20 cellular contexts compared by ENCODE assay signal in the genomic region with DNA sequence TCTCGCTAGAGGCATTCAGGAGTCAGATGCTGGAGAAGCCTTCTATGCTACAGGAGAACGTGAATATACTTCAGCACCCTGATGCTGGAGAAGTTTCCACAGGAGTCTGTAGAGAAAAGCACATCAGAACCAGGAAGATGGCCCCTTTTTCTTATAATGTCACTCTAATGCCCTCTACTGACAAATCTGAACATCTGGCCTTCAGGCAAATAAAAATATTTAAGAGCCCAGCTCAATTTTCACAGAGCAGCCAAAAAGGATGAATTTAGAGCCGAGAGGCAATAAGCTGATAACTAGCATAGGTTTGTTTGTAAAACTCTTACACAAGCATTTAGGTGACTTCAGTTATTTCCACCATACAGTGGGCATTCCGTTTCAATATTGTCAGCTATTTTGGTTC.
DNase-seq lines count a peak whose midpoint lies in the region; ATAC-seq and TF ChIP-seq lines count a peak whose summit lies in the region.
"Had no signal": no experiment of that assay in that cellular context is flagged by ENCODE, and none has a peak within 500 bp of the region (broad histone marks: within the 10 kb centered on the region; RNA-seq: fewer than 3 reads in every experiment).

No MANE protein-coding gene starts in this region.

- H3K4me3 ChIP-seq in OCI-LY3 (ENCODE audit: low read length) (no peak overlapping the region), fibroblast of mammary gland (ENCODE audit: control insufficient read depth, low read depth, low read length) (no peak overlapping the region)
- H3K4me3 ChIP-seq: ascending aorta had no signal

- H3K27ac ChIP-seq in OCI-LY3 (ENCODE audit: low read length) = no peak overlapping the region
- H3K27ac ChIP-seq: ascending aorta had no signal

- no peaks in the 10 kb centered on the region for H3K9me3 ChIP-seq in OCI-LY3 (ENCODE audit: insufficient read depth, low read length)
- H3K9me3 ChIP-seq: ascending aorta had no signal

- peaks cover 5% of the 10 kb centered on the region; the same call in 1 of the 2 replicates for H3K27me3 ChIP-seq in OCI-LY3 (ENCODE audit: low read depth, low read length)
- H3K27me3 ChIP-seq: ascending aorta had no signal

- peaks cover 12% of the 10 kb centered on the region for H3K79me2 ChIP-seq in OCI-LY3 (ENCODE audit: low read length)

- H3K36me3 ChIP-seq in OCI-LY3 (replicated peaks; ENCODE audit: low read depth, low read length) = no peaks in the 10 kb centered on the region
- H3K36me3 ChIP-seq: ascending aorta had no signal

- TF ChIP-seq CTCF in OCI-LY3 (IDR thresholded peaks at IDR 0.05; ENCODE audit: low read depth, low read length) (peak; percentile 24), fibroblast of mammary gland (conservative IDR thresholded peaks at IDR 0.05; ENCODE audit: control insufficient read depth, insufficient read depth, low read depth, low read length) (no peak)

- no peak overlapping the region for H3K27ac Mint-ChIP-seq in activated T-cell treated with anti-CD3 and anti-CD28 coated beads, Interleukin-2, amount 50 U/mL, for 24 hours
- H3K27ac Mint-ChIP-seq: activated CD4-positive, alpha-beta memory T cell treated with anti-CD3 and anti-CD28 coated beads for 36 hours; CD4-positive, alpha-beta memory T cell; T-helper 1 cell treated with Interleukin-12 subunit alpha and Interleukin-12 subunit beta and Interleukin-4 antibody, amounts not matched to agents 30 μg/mL and 1 μg/mL, for 36 hours had no signal

- DNase-seq in NCI-H748 (lab: John Stamatoyannopoulos, UW; ENCODE audit: unreplicated experiment) (peak; percentile 16), NCI-H748 treated with DMSO at 0.1 percent for 48 hours (lab: John Stamatoyannopoulos, UW) (no peak), Kasumi-1 (lab: John Stamatoyannopoulos, UW) (peak; percentile 47 to 71), fibroblast of mammary gland (ENCODE audit: low read depth) (peak; percentile 8), COLO829 (ENCODE audit: low spot score) (no peak)
- no peak for DNase-seq in activated T-cell treated with anti-CD3 and anti-CD28 coated beads, Interleukin-2, amount 50 U/mL, for 24 hours
- DNase-seq: activated CD4-positive, alpha-beta memory T cell treated with anti-CD3 and anti-CD28 coated beads for 36 hours; activated naive CD4-positive, alpha-beta T cell treated with anti-CD3 and anti-CD28 coated beads, Interleukin-2, amount 50 U/mL, for 16 hours; CD4-positive, alpha-beta memory T cell; hypothalamus; mammary epithelial cell; NCI-H1092; NCI-H774; Right ventricle myocardium superior; stimulated activated naive CD8-positive, alpha-beta T cell treated with anti-CD3 and anti-CD28 coated beads, Interleukin-15, Interleukin-2, amounts not matched to agents 100 U/mL and 50 U/mL, for 24 hours had no signal

- peaks cover 17% of the 10 kb centered on the region for H3K27me3 Mint-ChIP-seq in activated T-cell treated with anti-CD3 and anti-CD28 coated beads, Interleukin-2, amount 50 U/mL, for 24 hours

- H3K4me1 Mint-ChIP-seq in activated T-cell treated with anti-CD3 and anti-CD28 coated beads, Interleukin-2, amount 50 U/mL, for 24 hours (ENCODE audit: low read depth) = peaks cover 13% of the 10 kb centered on the region

- H3K4me2 ChIP-seq in OCI-LY3 (ENCODE audit: low read length) = no peak overlapping the region

- no peak overlapping the region for H3K4me3 Mint-ChIP-seq in activated T-cell treated with anti-CD3 and anti-CD28 coated beads, Interleukin-2, amount 50 U/mL, for 24 hours
- H3K4me3 Mint-ChIP-seq: activated CD4-positive, alpha-beta memory T cell treated with anti-CD3 and anti-CD28 coated beads for 36 hours had no signal

- ATAC-seq in HG02610 (IDR thresholded peaks at IDR 0.05; ENCODE audit: unreplicated experiment) = no peak
- ATAC-seq: sciatic nerve; stimulated activated naive CD8-positive, alpha-beta T cell treated with anti-CD3 and anti-CD28 coated beads, Interleukin-15, Interleukin-2, amounts not matched to agents 100 U/mL and 50 U/mL, for 24 hours had no signal

- H3K4me1 ChIP-seq in OCI-LY3 (ENCODE audit: low read length) = peaks cover 8% of the 10 kb centered on the region

- H3K9ac ChIP-seq in OCI-LY3 (ENCODE audit: low read length) = no peak overlapping the region

- no peak overlapping the region for H2AFZ ChIP-seq in OCI-LY3 (ENCODE audit: low read depth, low read length)

- H4K20me1 ChIP-seq in OCI-LY3 (ENCODE audit: insufficient read depth, low read length) = no peaks in the 10 kb centered on the region

- H3K9me3 Mint-ChIP-seq in activated T-cell treated with anti-CD3 and anti-CD28 coated beads, Interleukin-2, amount 50 U/mL, for 24 hours = no peaks in the 10 kb centered on the region
- H3K9me3 Mint-ChIP-seq: T-helper 1 cell treated with Interleukin-12 subunit alpha and Interleukin-12 subunit beta and Interleukin-4 antibody, amounts not matched to agents 30 μg/mL and 1 μg/mL, for 36 hours had no signal

- peaks cover 17% of the 10 kb centered on the region for H3K36me3 Mint-ChIP-seq in activated T-cell treated with anti-CD3 and anti-CD28 coated beads, Interleukin-2, amount 50 U/mL, for 24 hours (ENCODE audit: low read depth)

Comparison
In these comparisons a context has a peak if more than half of its experiments do, and no peak if none do; other contexts are left out.
1. DNase-seq: peak in NCI-H748 (single experiment), Kasumi-1 (2 of 2) and fibroblast of mammary gland (single experiment); none in NCI-H748 treated with DMSO at 0.1 percent for 48 hours (single experiment), activated T-cell treated with anti-CD3 and anti-CD28 coated beads, Interleukin-2, amount 50 U/mL, for 24 hours (single experiment) and COLO829 (single experiment).